Comparison of ENCODE assay signal across 9 cellular contexts in genomic region chr9:71763752-71764332, GRCh38. TPM values are rescaled to one million over a fixed set of nuclear protein-coding genes. Genes with fewer than 3 reads are reported as not detected.
DNase-seq lines count a peak whose midpoint lies in the region; ATAC-seq and FAIRE-seq lines count a peak whose summit lies in the region.
"Had no signal": no experiment of that assay in that cellular context is flagged by ENCODE, and none has a peak within 500 bp of the region (broad histone marks: within the 10 kb centered on the region; RNA-seq: fewer than 3 reads in every experiment).

No MANE protein-coding gene starts in this region.

- ATAC-seq in naive thymus-derived CD4-positive, alpha-beta T cell, result no peak
- ATAC-seq in HG03520 (IDR thresholded peaks at IDR 0.05; ENCODE audit: unreplicated experiment), result no peak
- ATAC-seq in aorta (ENCODE audit: low FRiP score), result no peak

- POLR2A ChIA-PET in naive thymus-derived CD4-positive, alpha-beta T cell (lab: Charles Lee), result no interaction called here

- no peak for FAIRE-seq in small intestine (lab: Jason Lieb, UNC)

- peak overlapping the region in 8 of 9 donors; percentile 11 to 95 (median 82) for H3K27ac Mint-ChIP-seq in naive thymus-derived CD4-positive, alpha-beta T cell

- peak overlapping the region; percentile 45 to 99 (median 94) for H3K4me3 Mint-ChIP-seq in naive thymus-derived CD4-positive, alpha-beta T cell

- H3K27me3 Mint-ChIP-seq in naive thymus-derived CD4-positive, alpha-beta T cell, result no peaks in the 10 kb centered on the region

- DNase-seq in CD1c-positive myeloid dendritic cell (ENCODE audit: extremely low spot score) (peak; percentile 47), OCI-M1 (lab: John Stamatoyannopoulos, UW) (peak; percentile 51), dermis blood vessel endothelial cell (peak; percentile 35), aorta (no peak), SIG-M5 (lab: John Stamatoyannopoulos, UW) (no peak), small intestine (no peak)
- DNase-seq in naive thymus-derived CD4-positive, alpha-beta T cell, result no peak
- DNase-seq: NCI-H1417 treated with DMSO at 0.1 percent for 48 hours had no signal

- no peaks in the 10 kb centered on the region for H3K9me3 ChIP-seq in naive thymus-derived CD4-positive, alpha-beta T cell (ENCODE audit: control insufficient read depth in 2 of 3, low read length in 3 of 3)
- H3K9me3 ChIP-seq in aorta (ENCODE audit: control insufficient read depth, low read length), result no peaks in the 10 kb centered on the region
- H3K9me3 ChIP-seq in small intestine (ENCODE audit: control insufficient read depth, low read depth), result no peaks in the 10 kb centered on the region

- H3K4me3 ChIP-seq in naive thymus-derived CD4-positive, alpha-beta T cell (ENCODE audit: low read length), result peak overlapping the region; percentile 8
- H3K4me3 ChIP-seq in aorta (ENCODE audit: low read length in 2 of 2) (no peak overlapping the region), small intestine (ENCODE audit: low read depth in 1 of 2, low read length in 2 of 2) (no peak overlapping the region)

- intact Hi-C loops in naive thymus-derived CD4-positive, alpha-beta T cell (cut with micrococcal nuclease), result loop anchor here (1.0 to 10.0 kb wide), 5 partner anchors 12 to 1391 kb away; partner anchors contain the start of genes TMC1 (in 2 of the 2) and ANXA1 (in 1 of the 2)
- intact Hi-C loops in aorta (cut with DNase I), result loop anchor here (10.0 kb wide), 3 partner anchors 59 to 591 kb away; no protein-coding TSS in a partner anchor

- peaks cover 0 to 15% (median 0%) of the 10 kb centered on the region in 5 donors for H3K36me3 Mint-ChIP-seq in naive thymus-derived CD4-positive, alpha-beta T cell

- peaks cover 32 to 55% of the 10 kb centered on the region in 2 donors for H3K4me1 ChIP-seq in naive thymus-derived CD4-positive, alpha-beta T cell (ENCODE audit: control insufficient read depth in 2 of 2, insufficient read depth in 2 of 2, low read length in 2 of 2)
- H3K4me1 ChIP-seq in aorta (ENCODE audit: control insufficient read depth in 1 of 2, insufficient read depth in 2 of 2, low read length in 2 of 2), result peaks cover 0 to 2% of the 10 kb centered on the region in 2 donors
- H3K4me1 ChIP-seq in small intestine (ENCODE audit: control insufficient read depth in 2 of 2, insufficient read depth in 1 of 2, low read depth in 1 of 2, low read length in 1 of 2), result peaks cover 5 to 17% of the 10 kb centered on the region in 2 donors

- no peaks in the 10 kb centered on the region for H3K36me3 ChIP-seq in naive thymus-derived CD4-positive, alpha-beta T cell (ENCODE audit: control insufficient read depth in 2 of 3, insufficient read depth in 3 of 3, low read length in 3 of 3)
- no peaks in the 10 kb centered on the region for H3K36me3 ChIP-seq in aorta (ENCODE audit: control insufficient read depth in 1 of 2, insufficient read depth in 2 of 2, low read length in 1 of 2)
- no peaks in the 10 kb centered on the region for H3K36me3 ChIP-seq in small intestine (ENCODE audit: control insufficient read depth in 2 of 2, insufficient read depth in 2 of 2, low read length in 2 of 2)

- no peaks in the 10 kb centered on the region for H3K27me3 ChIP-seq in naive thymus-derived CD4-positive, alpha-beta T cell (ENCODE audit: control insufficient read depth in 2 of 2, insufficient read depth in 2 of 2, low read length in 2 of 2)
- no peaks in the 10 kb centered on the region for H3K27me3 ChIP-seq in aorta (ENCODE audit: control insufficient read depth in 1 of 2, insufficient read depth in 2 of 2, low read length in 1 of 2)
- H3K27me3 ChIP-seq in small intestine (ENCODE audit: control insufficient read depth in 2 of 2, insufficient read depth in 2 of 2, low read length in 2 of 2), result no peaks in the 10 kb centered on the region

- CTCF ChIA-PET in naive thymus-derived CD4-positive, alpha-beta T cell (lab: Charles Lee), result interaction anchor here (1.4 kb wide), 1 partner anchor 55 kb away, joined by 4 read pairs; no protein-coding TSS in a partner anchor

- peaks cover 0 to 3% (median 0%) of the 10 kb centered on the region in 11 donors for H3K9me3 Mint-ChIP-seq in naive thymus-derived CD4-positive, alpha-beta T cell

- peaks cover 61 to 82% (median 74%) of the 10 kb centered on the region in 7 donors for H3K4me1 Mint-ChIP-seq in naive thymus-derived CD4-positive, alpha-beta T cell

- peak overlapping the region; percentile 95 for H3K27ac ChIP-seq in naive thymus-derived CD4-positive, alpha-beta T cell (ENCODE audit: low read depth, low read length)
- no peak overlapping the region for H3K27ac ChIP-seq in aorta (ENCODE audit: low read depth in 1 of 2, low read length in 2 of 2)
- H3K27ac ChIP-seq in small intestine (ENCODE audit: low read depth in 1 of 2, low read length in 1 of 2), result no peak overlapping the region

RNA-seq across cellular contexts. Expression of gene CEMIP2, which starts 4.5 kb away (rescaled TPM):
- total RNA-seq in dermis blood vessel endothelial cell (204 and 216 TPM in 2 replicates), aorta (100 to 1,000 TPM; 101 to 122 TPM)
- total RNA-seq in naive thymus-derived CD4-positive, alpha-beta T cell, result 100 to 1,000 TPM in 3 of 5 experiments, 10 to 100 TPM in 2; 69.5 to 183 (median 103) TPM
- 10 to 100 TPM; 17.6 to 29.6 TPM for polyA plus RNA-seq in naive thymus-derived CD4-positive, alpha-beta T cell
- polyA plus RNA-seq in aorta (1 to 10 TPM; 5.4 to 8.4 TPM), small intestine (10 to 100 TPM; 29.5 to 42.6 (median 30.0) TPM)

Comparison
In these comparisons a context has a peak if more than half of its experiments do, and no peak if none do; other contexts are left out.
1. DNase-seq: peak in CD1c-positive myeloid dendritic cell (single experiment), OCI-M1 (single experiment) and dermis blood vessel endothelial cell (single experiment); none in naive thymus-derived CD4-positive, alpha-beta T cell (0 of 9), aorta (0 of 2), SIG-M5 (single experiment) and small intestine (single experiment).